In genomic region chr11:12525466-12526055, GRCh38 we compare ENCODE assay signal across 25 cellular contexts.
"Had no signal": no experiment of that assay in that cellular context is flagged by ENCODE, and none has a peak within 500 bp of the region (broad histone marks: within the 10 kb centered on the region; RNA-seq: fewer than 3 reads in every experiment).

No MANE protein-coding gene starts in this region.

- DNase-seq: activated CD4-positive, alpha-beta T cell treated with anti-CD3 and anti-CD28 coated beads, Interleukin-2, amount 10 ng/mL, durations not matched to agents 7 days and 5 days; activated CD4-positive, CD25-positive, alpha-beta regulatory T cell treated with anti-CD3 and anti-CD28 coated beads, Interleukin-2, amount 50 U/mL, for 72 hours; activated CD8-positive, alpha-beta T cell treated with anti-CD3 and anti-CD28 coated beads, Interleukin-2, amount 10 ng/mL, durations not matched to agents 7 days and 5 days; activated T-cell treated with anti-CD3 and anti-CD28 coated beads, Interleukin-2, amount 50 U/mL, for 24 hours; brain microvascular endothelial cell; central memory CD4-positive, alpha-beta T cell; dorsolateral prefrontal cortex; effector memory CD8-positive, alpha-beta T cell; head of caudate nucleus; hypothalamus; naive B cell; occipital lobe; retina; stimulated activated CD4-positive, alpha-beta T cell treated with anti-CD3 and anti-CD28 coated beads, Interleukin-4, amount 100 ng/mL, for 24 hours; stimulated activated naive CD4-positive, alpha-beta T cell treated with Interleukin-2 at 50 U/mL for 16 hours; T-cell; WERI-Rb-1 had no signal

- H3K27me3 Mint-ChIP-seq: activated CD4-positive, alpha-beta T cell treated with anti-CD3 and anti-CD28 coated beads, Interleukin-2, amount 10 ng/mL, durations not matched to agents 7 days and 5 days; activated T-cell treated with anti-CD3 and anti-CD28 coated beads, Interleukin-2, amount 50 U/mL, for 24 hours; activated T-helper 17 cell treated with anti-CD3 and anti-CD28 coated beads, Interleukin-2, amount 50 U/mL, for 72 hours; memory B cell; T-cell had no signal

- H3K4me3 ChIP-seq: ascending aorta, dorsolateral prefrontal cortex, gastrocnemius medialis, tibial nerve had no signal

- H3K4me1 ChIP-seq: ascending aorta, gastrocnemius medialis had no signal

- H3K27me3 ChIP-seq: ascending aorta, brain microvascular endothelial cell, dorsolateral prefrontal cortex, gastrocnemius medialis, tibial nerve had no signal

- H3K27ac Mint-ChIP-seq: activated CD4-positive, alpha-beta T cell treated with anti-CD3 and anti-CD28 coated beads, Interleukin-2, amount 10 ng/mL, durations not matched to agents 7 days and 5 days; activated CD8-positive, alpha-beta T cell treated with anti-CD3 and anti-CD28 coated beads, Interleukin-2, amount 10 ng/mL, durations not matched to agents 7 days and 5 days; activated naive CD4-positive, alpha-beta T cell treated with anti-CD3 and anti-CD28 coated beads, Interleukin-2, amount 50 U/mL, for 72 hours; activated T-cell treated with anti-CD3 and anti-CD28 coated beads, Interleukin-2, amount 50 U/mL, for 24 hours; activated T-helper 17 cell treated with anti-CD3 and anti-CD28 coated beads, Interleukin-2, amount 50 U/mL, for 72 hours; effector memory CD8-positive, alpha-beta T cell; memory B cell; naive B cell; T-cell had no signal

- H3K36me3 ChIP-seq: gastrocnemius medialis, WERI-Rb-1 had no signal

- H3K36me3 Mint-ChIP-seq: activated naive CD4-positive, alpha-beta T cell treated with anti-CD3 and anti-CD28 coated beads, Interleukin-2, amount 50 U/mL, for 72 hours; memory B cell; naive B cell; T-cell had no signal

- H3K9me3 ChIP-seq: ascending aorta, gastrocnemius medialis, tibial nerve had no signal

- ATAC-seq: activated CD8-positive, alpha-beta T cell treated with anti-CD3 and anti-CD28 coated beads, Interleukin-2, amount 10 ng/mL, durations not matched to agents 7 days and 5 days; activated naive CD4-positive, alpha-beta T cell treated with anti-CD3 and anti-CD28 coated beads, Interleukin-2, amount 50 U/mL, for 72 hours; activated T-helper 17 cell treated with anti-CD3 and anti-CD28 coated beads, Interleukin-2, amount 50 U/mL, for 72 hours; effector memory CD8-positive, alpha-beta T cell; esophagus mucosa had no signal

- H3K4me3 Mint-ChIP-seq: activated CD4-positive, alpha-beta T cell treated with anti-CD3 and anti-CD28 coated beads, Interleukin-2, amount 10 ng/mL, durations not matched to agents 7 days and 5 days; activated CD8-positive, alpha-beta T cell treated with anti-CD3 and anti-CD28 coated beads, Interleukin-2, amount 10 ng/mL, durations not matched to agents 7 days and 5 days; activated T-cell treated with anti-CD3 and anti-CD28 coated beads, Interleukin-2, amount 50 U/mL, for 24 hours; activated T-helper 17 cell treated with anti-CD3 and anti-CD28 coated beads, Interleukin-2, amount 50 U/mL, for 72 hours; effector memory CD8-positive, alpha-beta T cell; memory B cell; naive B cell; neural crest cell; T-cell had no signal

- H3K4me1 Mint-ChIP-seq: activated CD4-positive, alpha-beta T cell treated with anti-CD3 and anti-CD28 coated beads, Interleukin-2, amount 10 ng/mL, durations not matched to agents 7 days and 5 days; activated T-helper 17 cell treated with anti-CD3 and anti-CD28 coated beads, Interleukin-2, amount 50 U/mL, for 72 hours; memory B cell; naive B cell; neural crest cell; T-cell had no signal

- H3K27ac ChIP-seq: ascending aorta, brain microvascular endothelial cell, dorsolateral prefrontal cortex, gastrocnemius medialis, WERI-Rb-1 had no signal

- H3K9me3 Mint-ChIP-seq: activated CD4-positive, alpha-beta T cell treated with anti-CD3 and anti-CD28 coated beads, Interleukin-2, amount 10 ng/mL, durations not matched to agents 7 days and 5 days; activated naive CD4-positive, alpha-beta T cell treated with anti-CD3 and anti-CD28 coated beads, Interleukin-2, amount 50 U/mL, for 72 hours; activated T-cell treated with anti-CD3 and anti-CD28 coated beads, Interleukin-2, amount 50 U/mL, for 24 hours; activated T-helper 17 cell treated with anti-CD3 and anti-CD28 coated beads, Interleukin-2, amount 50 U/mL, for 72 hours; effector memory CD8-positive, alpha-beta T cell; memory B cell; naive B cell; neural crest cell; T-cell had no signal
